Comparison of ENCODE assay signal across 8 cellular contexts in genomic region chr2:47339745-47340541, GRCh38. TPM values are rescaled to one million over a fixed set of nuclear protein-coding genes. Genes with fewer than 3 reads are reported as not detected.
DNase-seq lines count a peak whose midpoint lies in the region; ATAC-seq and TF ChIP-seq lines count a peak whose summit lies in the region.
"Had no signal": no experiment of that assay in that cellular context is flagged by ENCODE, and none has a peak within 500 bp of the region (broad histone marks: within the 10 kb centered on the region; RNA-seq: fewer than 3 reads in every experiment).

No MANE protein-coding gene starts in this region.

- H3K27me3 ChIP-seq in GM23248 (replicated peaks; ENCODE audit: insufficient read depth) (no peaks in the 10 kb centered on the region), mammary epithelial cell (ENCODE audit: insufficient read depth, low read length) (no peaks in the 10 kb centered on the region), trophoblast cell (ENCODE audit: insufficient read depth, low read length) (no peaks in the 10 kb centered on the region)
- H3K27me3 ChIP-seq: Peyer's patch had no signal

- H3K9me2 ChIP-seq in GM23248 (ENCODE audit: insufficient read depth) = no peaks in the 10 kb centered on the region

- no peak for TF ChIP-seq CTCF in mammary epithelial cell (conservative IDR thresholded peaks at IDR 0.05 in 1 of 2, IDR thresholded peaks at IDR 0.05 in 1 of 2; ENCODE audit: extremely low read depth in 1 of 2, insufficient read depth in 1 of 2, low read depth in 1 of 2, low read length in 2 of 2)

- peaks cover 9% of the 10 kb centered on the region for H3K79me1 ChIP-seq in trophoblast cell (ENCODE audit: low read length)

- no peak overlapping the region for H3K4me3 ChIP-seq in GM23248
- H3K4me3 ChIP-seq in mammary epithelial cell (replicated peaks in 1 of 3; ENCODE audit: insufficient read depth in 1 of 3, low read depth in 2 of 3, low read length in 3 of 3) = no peak overlapping the region
- H3K4me3 ChIP-seq in trophoblast cell (ENCODE audit: low read depth, low read length) = no peak overlapping the region
- H3K4me3 ChIP-seq: Peyer's patch had no signal

- no peak overlapping the region for H4K8ac ChIP-seq in trophoblast cell (ENCODE audit: low read depth, low read length)

- no peak overlapping the region for H4K91ac ChIP-seq in trophoblast cell (ENCODE audit: low read depth, low read length)

- peaks cover 6% of the 10 kb centered on the region for H3K4me1 ChIP-seq in GM23248 (ENCODE audit: insufficient read depth)
- H3K4me1 ChIP-seq in mammary epithelial cell (ENCODE audit: insufficient read depth, low read length) = peaks cover 16% of the 10 kb centered on the region
- peaks cover 14 to 16% of the 10 kb centered on the region in 2 experiments for H3K4me1 ChIP-seq in trophoblast cell (ENCODE audit: control insufficient read depth in 1 of 2, insufficient read depth in 2 of 2, low read length in 2 of 2)

- in situ Hi-C loops in GM23248 (cut with MboI) = loop anchor here (5.0 kb wide), 1 partner anchor 47 kb away; no protein-coding TSS in a partner anchor
- in situ Hi-C loops in mammary epithelial cell (cut with MboI; ENCODE audit: low sequenced_read_pairs in 2 of 2) = loop anchor here (5.0 to 10.0 kb wide), 2 partner anchors 47 to 425 kb away; no protein-coding TSS in a partner anchor

- H3F3A ChIP-seq in GM23248 (ENCODE audit: insufficient read depth) = no peaks in the 10 kb centered on the region

- no peak overlapping the region for H2BK12ac ChIP-seq in trophoblast cell (ENCODE audit: low read length)

- no peak overlapping the region for H3K9ac ChIP-seq in GM23248
- H3K9ac ChIP-seq in mammary epithelial cell (ENCODE audit: insufficient read depth, low read length) = no peak overlapping the region
- no peak overlapping the region for H3K9ac ChIP-seq in trophoblast cell (ENCODE audit: low read length)

- H3K36me3 ChIP-seq in GM23248 (ENCODE audit: low read depth) (no peaks in the 10 kb centered on the region), mammary epithelial cell (ENCODE audit: insufficient read depth, low read length) (no peaks in the 10 kb centered on the region), trophoblast cell (ENCODE audit: control insufficient read depth in 1 of 2, insufficient read depth in 2 of 2, low read length in 2 of 2) (no peaks in the 10 kb centered on the region)
- H3K36me3 ChIP-seq: Peyer's patch had no signal

- CTCF ChIA-PET in mammary epithelial cell (lab: Charles Lee; ENCODE audit: low non-redundant PET) = interaction anchor here (1.0 kb wide), 1 partner anchor 48 kb away, joined by 3 read pairs; no protein-coding TSS in a partner anchor

- dilution Hi-C loops in mammary epithelial cell (cut with HindIII; ENCODE audit: low sequenced_read_pairs) = no loop called here

- H3K23ac ChIP-seq in trophoblast cell (ENCODE audit: low read length) = no peak overlapping the region

- intact Hi-C loops in mammary epithelial cell (cut with micrococcal nuclease) = no loop called here
- intact Hi-C loops in left ventricle myocardium superior (cut with micrococcal nuclease) = loop anchor here (5.0 kb wide), 1 partner anchor 47 kb away; no protein-coding TSS in a partner anchor
- intact Hi-C loops in sciatic nerve (cut with DNase I) = no loop called here

- DNase-seq in GM23248 (peak; percentile 83), NCI-H2029 treated with DMSO at 0.1 percent for 48 hours (lab: John Stamatoyannopoulos, UW) (peak; percentile 65), mammary epithelial cell (peak; percentile 96), trophoblast cell (peak; percentile 99), left ventricle myocardium superior (no peak), nucleus accumbens (lab: John Stamatoyannopoulos, UW) (no peak), sciatic nerve (ENCODE audit: low spot score) (no peak)

- no peaks in the 10 kb centered on the region for H3K9me3 ChIP-seq in GM23248 (ENCODE audit: low read depth)
- no peaks in the 10 kb centered on the region for H3K9me3 ChIP-seq in mammary epithelial cell (replicated peaks; ENCODE audit: insufficient read depth, low read length)
- H3K9me3 ChIP-seq in trophoblast cell (ENCODE audit: insufficient read depth, low read depth, low read length) = no peaks in the 10 kb centered on the region
- H3K9me3 ChIP-seq: Peyer's patch had no signal

- no peak overlapping the region for H3K4ac ChIP-seq in trophoblast cell (ENCODE audit: low read depth, low read length)

- H2BK5ac ChIP-seq in trophoblast cell (ENCODE audit: low read depth, low read length, poor library complexity) = peak overlapping the region; percentile 76

- ATAC-seq in left ventricle myocardium superior (no peak), sciatic nerve (no peak)

- BruUV-seq in mammary epithelial cell (replicated peaks; lab: Mats Ljungman, UMichigan) = no TSS peak

- no peak overlapping the region for H2BK120ac ChIP-seq in trophoblast cell (ENCODE audit: insufficient read depth, low read length, poor library complexity)

- no peaks in the 10 kb centered on the region for H3K79me2 ChIP-seq in GM23248 (ENCODE audit: insufficient read depth)
- no peaks in the 10 kb centered on the region for H3K79me2 ChIP-seq in mammary epithelial cell (ENCODE audit: insufficient read depth, low read length)
- no peaks in the 10 kb centered on the region for H3K79me2 ChIP-seq in trophoblast cell (ENCODE audit: control insufficient read depth, insufficient read depth, low read length, poor library complexity)

- no peak overlapping the region for H3K14ac ChIP-seq in trophoblast cell (ENCODE audit: low read length)

- H3K4me2 ChIP-seq in GM23248 (ENCODE audit: unreplicated experiment) (no peak overlapping the region), mammary epithelial cell (ENCODE audit: insufficient read depth, low read depth, low read length) (peak overlapping the region; percentile 8), trophoblast cell (ENCODE audit: low read length) (peak overlapping the region; percentile 29)

- no peak overlapping the region for H4K12ac ChIP-seq in trophoblast cell (ENCODE audit: low read depth, low read length)

- H3K27ac ChIP-seq in GM23248 (no peak overlapping the region), mammary epithelial cell (ENCODE audit: insufficient read depth, low read depth, low read length) (no peak overlapping the region), trophoblast cell (ENCODE audit: low read depth, low read length) (peak overlapping the region; percentile 60)

- H2AFZ ChIP-seq in GM23248 (no peak overlapping the region), mammary epithelial cell (ENCODE audit: low read depth, low read length) (no peak overlapping the region), trophoblast cell (ENCODE audit: insufficient read depth, low read length, poor library complexity) (no peak overlapping the region)

- no peak overlapping the region for H2AK5ac ChIP-seq in trophoblast cell (ENCODE audit: low read length)

- no peak overlapping the region for H3K18ac ChIP-seq in trophoblast cell (ENCODE audit: low read length)

- no peaks in the 10 kb centered on the region for H4K20me1 ChIP-seq in GM23248 (ENCODE audit: insufficient read depth)
- H4K20me1 ChIP-seq in mammary epithelial cell (ENCODE audit: insufficient read depth, low read length) = no peaks in the 10 kb centered on the region

- 67 to 77% methylated on average over 8 of the region's 8 CpGs for WGBS in GM23248 (ENCODE audit: low coverage in 1 of 2, low lambda C conversion rate in 2 of 2, missing lambda C conversion rate in 2 of 2), 2 experiments
- 19% methylated on average over 8 of the region's 8 CpGs for WGBS in mammary epithelial cell (ENCODE audit: low coverage, missing lambda C conversion rate)
- no CpG with 5 or more reads among the region's 8 CpGs for WGBS in trophoblast cell (ENCODE audit: extremely low coverage, insufficient coverage, insufficient read length)

RNA-seq across cellular contexts. Expression of gene EPCAM, which starts 29.2 kb away (rescaled TPM):
- total RNA-seq in GM23248 (2014; rRNA removed; shearing (Covaris generic)) = 0.22 TPM in 1 of 2 replicates, not detected in the other
- polyA plus RNA-seq in GM23248 (2016; fragmentation: Nextera tagmentation; extraction: Ambion mirVana) = not detected in 2 replicates
- 10 to 100 TPM in 1 of 2 donors, 1 to 10 TPM in 1; 4.0 to 18.2 TPM for total RNA-seq in mammary epithelial cell
- polyA plus RNA-seq in mammary epithelial cell = 16.8 TPM
- polyA minus RNA-seq in mammary epithelial cell = 34.4 TPM
- 144 and 148 TPM in 2 replicates for polyA plus RNA-seq in trophoblast cell (2013)
- total RNA-seq in left ventricle myocardium superior = not detected
- 0.89 TPM for total RNA-seq in sciatic nerve

Comparison
In these comparisons a context has a peak if more than half of its experiments do, and no peak if none do; other contexts are left out.
1. DNase-seq: peak in GM23248 (single experiment), NCI-H2029 treated with DMSO at 0.1 percent for 48 hours (single experiment), mammary epithelial cell (single experiment) and trophoblast cell (2 of 2); none in left ventricle myocardium superior (single experiment), nucleus accumbens (0 of 56) and sciatic nerve (single experiment).